1 cellular context compared by ENCODE assay signal in genomic region chr1:168225476-168226190, GRCh38.
TF ChIP-seq lines count a peak whose summit lies in the region.

TSS of gene SFT2D2 (plus strand) at chr1:168226004. CDS start at chr1:168226080, 76 bp downstream.

TF ChIP-seq in K562, 482 proteins besides CTCF, POLR2A, EP300 and RAD21 (continued from another document and continues in another):
- TF ChIP-seq, protein P1, sequence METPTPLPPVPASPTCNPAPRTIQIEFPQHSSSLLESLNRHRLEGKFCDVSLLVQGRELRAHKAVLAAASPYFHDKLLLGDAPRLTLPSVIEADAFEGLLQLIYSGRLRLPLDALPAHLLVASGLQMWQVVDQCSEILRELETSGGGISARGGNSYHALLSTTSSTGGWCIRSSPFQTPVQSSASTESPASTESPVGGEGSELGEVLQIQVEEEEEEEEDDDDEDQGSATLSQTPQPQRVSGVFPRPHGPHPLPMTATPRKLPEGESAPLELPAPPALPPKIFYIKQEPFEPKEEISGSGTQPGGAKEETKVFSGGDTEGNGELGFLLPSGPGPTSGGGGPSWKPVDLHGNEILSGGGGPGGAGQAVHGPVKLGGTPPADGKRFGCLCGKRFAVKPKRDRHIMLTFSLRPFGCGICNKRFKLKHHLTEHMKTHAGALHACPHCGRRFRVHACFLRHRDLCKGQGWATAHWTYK (CRISPR knock-in tag; IDR thresholded peaks at IDR 0.05), result peak; percentile 91
- TF ChIP-seq ZFX (CRISPR knock-in tag; IDR thresholded peaks at IDR 0.05), result peak; percentile 93
- TF ChIP-seq REST (CRISPR knock-in tag; IDR thresholded peaks at IDR 0.05; ENCODE audit: low read depth), result peak; percentile 81; the same call in 1 of the 2 replicates
- TF ChIP-seq STAG1 (CRISPR knock-in tag; IDR thresholded peaks at IDR 0.05; ENCODE audit: borderline replicate concordance), result peak; percentile 42; the same call in 1 of the 2 replicates
- TF ChIP-seq RHOXF2B (CRISPR knock-in tag; conservative IDR thresholded peaks at IDR 0.05), result peak; percentile 79; the same call in 1 of the 2 replicates
- TF ChIP-seq MEF2A (IDR thresholded peaks at IDR 0.05; ENCODE audit: control insufficient read depth, low read depth, low read length), result no peak
- TF ChIP-seq GTF3C2 (IDR thresholded peaks at IDR 0.05; ENCODE audit: borderline replicate concordance, extremely low read depth, insufficient read length), result no peak
- no peak for TF ChIP-seq KAT2B (IDR thresholded peaks at IDR 0.05; ENCODE audit: low read depth, low read length)
- peak; percentile 67; the same call in 1 of the 2 replicates for TF ChIP-seq ZNF830 (CRISPR knock-in tag; IDR thresholded peaks at IDR 0.05)
- no peak for TF ChIP-seq POLR2AphosphoS2 (IDR thresholded peaks at IDR 0.05; ENCODE audit: low read length)
- TF ChIP-seq, protein P2, sequence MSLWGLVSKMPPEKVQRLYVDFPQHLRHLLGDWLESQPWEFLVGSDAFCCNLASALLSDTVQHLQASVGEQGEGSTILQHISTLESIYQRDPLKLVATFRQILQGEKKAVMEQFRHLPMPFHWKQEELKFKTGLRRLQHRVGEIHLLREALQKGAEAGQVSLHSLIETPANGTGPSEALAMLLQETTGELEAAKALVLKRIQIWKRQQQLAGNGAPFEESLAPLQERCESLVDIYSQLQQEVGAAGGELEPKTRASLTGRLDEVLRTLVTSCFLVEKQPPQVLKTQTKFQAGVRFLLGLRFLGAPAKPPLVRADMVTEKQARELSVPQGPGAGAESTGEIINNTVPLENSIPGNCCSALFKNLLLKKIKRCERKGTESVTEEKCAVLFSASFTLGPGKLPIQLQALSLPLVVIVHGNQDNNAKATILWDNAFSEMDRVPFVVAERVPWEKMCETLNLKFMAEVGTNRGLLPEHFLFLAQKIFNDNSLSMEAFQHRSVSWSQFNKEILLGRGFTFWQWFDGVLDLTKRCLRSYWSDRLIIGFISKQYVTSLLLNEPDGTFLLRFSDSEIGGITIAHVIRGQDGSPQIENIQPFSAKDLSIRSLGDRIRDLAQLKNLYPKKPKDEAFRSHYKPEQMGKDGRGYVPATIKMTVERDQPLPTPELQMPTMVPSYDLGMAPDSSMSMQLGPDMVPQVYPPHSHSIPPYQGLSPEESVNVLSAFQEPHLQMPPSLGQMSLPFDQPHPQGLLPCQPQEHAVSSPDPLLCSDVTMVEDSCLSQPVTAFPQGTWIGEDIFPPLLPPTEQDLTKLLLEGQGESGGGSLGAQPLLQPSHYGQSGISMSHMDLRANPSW (CRISPR knock-in tag; IDR thresholded peaks at IDR 0.05), result no peak
- no peak for TF ChIP-seq ZNF384 (IDR thresholded peaks at IDR 0.05; ENCODE audit: low read depth, low read length)
- no peak for TF ChIP-seq MAFG (tag; conservative IDR thresholded peaks at IDR 0.05)
- 0 out of 4 replicates have a peak, but pooled peaks of 1 of the 2 experiments have one; percentile 55 for TF ChIP-seq NONO (IDR thresholded peaks at IDR 0.05; ENCODE audit: low read depth in 2 of 2, low read length in 1 of 2)
- TF ChIP-seq, protein P3, sequence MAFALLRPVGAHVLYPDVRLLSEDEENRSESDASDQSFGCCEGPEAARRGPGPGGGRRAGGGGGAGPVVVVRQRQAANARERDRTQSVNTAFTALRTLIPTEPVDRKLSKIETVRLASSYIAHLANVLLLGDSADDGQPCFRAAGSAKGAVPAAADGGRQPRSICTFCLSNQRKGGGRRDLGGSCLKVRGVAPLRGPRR (CRISPR knock-in tag; IDR thresholded peaks at IDR 0.05), result peak; percentile 81; the same call in 1 of the 2 replicates
- TF ChIP-seq ZFP1 (CRISPR knock-in tag; IDR thresholded peaks at IDR 0.05), result no peak
- TF ChIP-seq HDAC8 (tag; IDR thresholded peaks at IDR 0.05), result peak; percentile 98
- TF ChIP-seq HDAC3 (IDR thresholded peaks at IDR 0.05; ENCODE audit: borderline replicate concordance, partially characterized antibody), result no peak
- peak; percentile 66; the same call in 1 of the 2 replicates for TF ChIP-seq TCF7 (IDR thresholded peaks at IDR 0.05; ENCODE audit: borderline replicate concordance)
- TF ChIP-seq MAZ (CRISPR knock-in tag; conservative IDR thresholded peaks at IDR 0.05 in 1 of 2, IDR thresholded peaks at IDR 0.05 in 1 of 2), result peak; percentile 51 to 96
- no peak for TF ChIP-seq ZNF695 (CRISPR knock-in tag; IDR thresholded peaks at IDR 0.05)
- TF ChIP-seq ZNF232 (CRISPR knock-in tag; IDR thresholded peaks at IDR 0.05), result no peak
- TF ChIP-seq ZNF766 (CRISPR knock-in tag; conservative IDR thresholded peaks at IDR 0.05), result peak; percentile 95
- TF ChIP-seq, protein P4, sequence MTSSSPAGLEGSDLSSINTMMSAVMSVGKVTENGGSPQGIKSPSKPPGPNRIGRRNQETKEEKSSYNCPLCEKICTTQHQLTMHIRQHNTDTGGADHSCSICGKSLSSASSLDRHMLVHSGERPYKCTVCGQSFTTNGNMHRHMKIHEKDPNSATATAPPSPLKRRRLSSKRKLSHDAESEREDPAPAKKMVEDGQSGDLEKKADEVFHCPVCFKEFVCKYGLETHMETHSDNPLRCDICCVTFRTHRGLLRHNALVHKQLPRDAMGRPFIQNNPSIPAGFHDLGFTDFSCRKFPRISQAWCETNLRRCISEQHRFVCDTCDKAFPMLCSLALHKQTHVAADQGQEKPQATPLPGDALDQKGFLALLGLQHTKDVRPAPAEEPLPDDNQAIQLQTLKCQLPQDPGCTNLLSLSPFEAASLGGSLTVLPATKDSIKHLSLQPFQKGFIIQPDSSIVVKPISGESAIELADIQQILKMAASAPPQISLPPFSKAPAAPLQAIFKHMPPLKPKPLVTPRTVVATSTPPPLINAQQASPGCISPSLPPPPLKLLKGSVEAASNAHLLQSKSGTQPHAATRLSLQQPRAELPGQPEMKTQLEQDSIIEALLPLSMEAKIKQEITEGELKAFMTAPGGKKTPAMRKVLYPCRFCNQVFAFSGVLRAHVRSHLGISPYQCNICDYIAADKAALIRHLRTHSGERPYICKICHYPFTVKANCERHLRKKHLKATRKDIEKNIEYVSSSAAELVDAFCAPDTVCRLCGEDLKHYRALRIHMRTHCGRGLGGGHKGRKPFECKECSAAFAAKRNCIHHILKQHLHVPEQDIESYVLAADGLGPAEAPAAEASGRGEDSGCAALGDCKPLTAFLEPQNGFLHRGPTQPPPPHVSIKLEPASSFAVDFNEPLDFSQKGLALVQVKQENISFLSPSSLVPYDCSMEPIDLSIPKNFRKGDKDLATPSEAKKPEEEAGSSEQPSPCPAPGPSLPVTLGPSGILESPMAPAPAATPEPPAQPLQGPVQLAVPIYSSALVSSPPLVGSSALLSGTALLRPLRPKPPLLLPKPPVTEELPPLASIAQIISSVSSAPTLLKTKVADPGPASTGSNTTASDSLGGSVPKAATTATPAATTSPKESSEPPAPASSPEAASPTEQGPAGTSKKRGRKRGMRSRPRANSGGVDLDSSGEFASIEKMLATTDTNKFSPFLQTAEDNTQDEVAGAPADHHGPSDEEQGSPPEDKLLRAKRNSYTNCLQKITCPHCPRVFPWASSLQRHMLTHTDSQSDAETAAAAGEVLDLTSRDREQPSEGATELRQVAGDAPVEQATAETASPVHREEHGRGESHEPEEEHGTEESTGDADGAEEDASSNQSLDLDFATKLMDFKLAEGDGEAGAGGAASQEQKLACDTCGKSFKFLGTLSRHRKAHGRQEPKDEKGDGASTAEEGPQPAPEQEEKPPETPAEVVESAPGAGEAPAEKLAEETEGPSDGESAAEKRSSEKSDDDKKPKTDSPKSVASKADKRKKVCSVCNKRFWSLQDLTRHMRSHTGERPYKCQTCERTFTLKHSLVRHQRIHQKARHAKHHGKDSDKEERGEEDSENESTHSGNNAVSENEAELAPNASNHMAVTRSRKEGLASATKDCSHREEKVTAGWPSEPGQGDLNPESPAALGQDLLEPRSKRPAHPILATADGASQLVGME (CRISPR knock-in tag; IDR thresholded peaks at IDR 0.05), result peak; percentile 83; the same call in 1 of the 2 replicates
- peak in 2 of 3 experiments; percentile 64 to 68 for TF ChIP-seq YY1 (IDR thresholded peaks at IDR 0.05; ENCODE audit: borderline replicate concordance in 1 of 3, control insufficient read depth in 1 of 3, extremely low read depth in 1 of 3, insufficient read depth in 3 of 3, insufficient read length in 1 of 3, insufficient replicate concordance in 2 of 3, low read depth in 1 of 3, low read length in 2 of 3)
- TF ChIP-seq HNRNPL (IDR thresholded peaks at IDR 0.05; ENCODE audit: low read depth, low read length), result peak; percentile 75
- peak; percentile 89 for TF ChIP-seq PML (IDR thresholded peaks at IDR 0.05; ENCODE audit: low read length)
- peak; percentile 80 for TF ChIP-seq SUPT5H (IDR thresholded peaks at IDR 0.05)
- no peak for TF ChIP-seq GATA2 (CRISPR knock-in tag; IDR thresholded peaks at IDR 0.05)
- TF ChIP-seq FOXK2 (conservative IDR thresholded peaks at IDR 0.05 in 1 of 2, IDR thresholded peaks at IDR 0.05 in 1 of 2; ENCODE audit: low read depth in 2 of 2), result peak; percentile 36 to 54; a peak in 1 of 4 replicates
- peak; percentile 93; the same call in 1 of the 2 replicates for TF ChIP-seq NR4A1 (CRISPR knock-in tag; IDR thresholded peaks at IDR 0.05)
- peak; percentile 97 for TF ChIP-seq NR4A1 (tag; IDR thresholded peaks at IDR 0.05)
- no peak for TF ChIP-seq MIER1 (IDR thresholded peaks at IDR 0.05; ENCODE audit: low read depth)
- TF ChIP-seq, protein P5, sequence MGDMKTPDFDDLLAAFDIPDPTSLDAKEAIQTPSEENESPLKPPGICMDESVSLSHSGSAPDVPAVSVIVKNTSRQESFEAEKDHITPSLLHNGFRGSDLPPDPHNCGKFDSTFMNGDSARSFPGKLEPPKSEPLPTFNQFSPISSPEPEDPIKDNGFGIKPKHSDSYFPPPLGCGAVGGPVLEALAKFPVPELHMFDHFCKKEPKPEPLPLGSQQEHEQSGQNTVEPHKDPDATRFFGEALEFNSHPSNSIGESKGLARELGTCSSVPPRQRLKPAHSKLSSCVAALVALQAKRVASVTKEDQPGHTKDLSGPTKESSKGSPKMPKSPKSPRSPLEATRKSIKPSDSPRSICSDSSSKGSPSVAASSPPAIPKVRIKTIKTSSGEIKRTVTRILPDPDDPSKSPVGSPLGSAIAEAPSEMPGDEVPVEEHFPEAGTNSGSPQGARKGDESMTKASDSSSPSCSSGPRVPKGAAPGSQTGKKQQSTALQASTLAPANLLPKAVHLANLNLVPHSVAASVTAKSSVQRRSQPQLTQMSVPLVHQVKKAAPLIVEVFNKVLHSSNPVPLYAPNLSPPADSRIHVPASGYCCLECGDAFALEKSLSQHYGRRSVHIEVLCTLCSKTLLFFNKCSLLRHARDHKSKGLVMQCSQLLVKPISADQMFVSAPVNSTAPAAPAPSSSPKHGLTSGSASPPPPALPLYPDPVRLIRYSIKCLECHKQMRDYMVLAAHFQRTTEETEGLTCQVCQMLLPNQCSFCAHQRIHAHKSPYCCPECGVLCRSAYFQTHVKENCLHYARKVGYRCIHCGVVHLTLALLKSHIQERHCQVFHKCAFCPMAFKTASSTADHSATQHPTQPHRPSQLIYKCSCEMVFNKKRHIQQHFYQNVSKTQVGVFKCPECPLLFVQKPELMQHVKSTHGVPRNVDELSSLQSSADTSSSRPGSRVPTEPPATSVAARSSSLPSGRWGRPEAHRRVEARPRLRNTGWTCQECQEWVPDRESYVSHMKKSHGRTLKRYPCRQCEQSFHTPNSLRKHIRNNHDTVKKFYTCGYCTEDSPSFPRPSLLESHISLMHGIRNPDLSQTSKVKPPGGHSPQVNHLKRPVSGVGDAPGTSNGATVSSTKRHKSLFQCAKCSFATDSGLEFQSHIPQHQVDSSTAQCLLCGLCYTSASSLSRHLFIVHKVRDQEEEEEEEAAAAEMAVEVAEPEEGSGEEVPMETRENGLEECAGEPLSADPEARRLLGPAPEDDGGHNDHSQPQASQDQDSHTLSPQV (IDR thresholded peaks at IDR 0.05), result peak; percentile 100
- TF ChIP-seq SMARCB1 (IDR thresholded peaks at IDR 0.05; ENCODE audit: insufficient read length, low read depth), result no peak
- no peak for TF ChIP-seq MYNN (IDR thresholded peaks at IDR 0.05)
- TF ChIP-seq MYNN (CRISPR knock-in tag; IDR thresholded peaks at IDR 0.05), result no peak
- TF ChIP-seq ZNF584 (CRISPR knock-in tag; IDR thresholded peaks at IDR 0.05; ENCODE audit: low read depth), result peak; percentile 95
- 0 out of 2 replicates have a peak, but pooled peaks have one; percentile 20 for TF ChIP-seq SMARCA4 (IDR thresholded peaks at IDR 0.05)
- no peak for TF ChIP-seq ZNF347 (CRISPR knock-in tag; IDR thresholded peaks at IDR 0.05; ENCODE audit: low read depth)
- TF ChIP-seq RAD51 (IDR thresholded peaks at IDR 0.05; ENCODE audit: borderline replicate concordance, low read depth), result no peak
